In genomic region chr11:74948898-74949747, GRCh38 we compare ENCODE assay signal across 8 cellular contexts. TPM values are rescaled to one million over a fixed set of nuclear protein-coding genes. Genes with fewer than 3 reads are reported as not detected.
DNase-seq lines count a peak whose midpoint lies in the region; ATAC-seq and TF ChIP-seq lines count a peak whose summit lies in the region.

TSS of gene SPCS2 (plus strand) at chr11:74949266. CDS start at chr11:74949286, 20 bp downstream.
TSS of gene XRRA1 (minus strand) at chr11:74949091. CDS start at chr11:74940878, 8,213 bp downstream.

- DNase-seq in GM04504 (ENCODE audit: low read depth): peak; percentile 94
- DNase-seq in NCI-H1048 (lab: John Stamatoyannopoulos, UW): peak; percentile 90
- peak; percentile 93 for DNase-seq in SK-N-SH
- peak; percentile 95 to 98 for DNase-seq in activated naive CD4-positive, alpha-beta T cell treated with anti-CD3 and anti-CD28 coated beads, Interleukin-2, amount 50 U/mL, for 72 hours (ENCODE audit: low spot score in 2 of 2)
- peak; percentile 85 for DNase-seq in glomerular endothelial cell (ENCODE audit: extremely low read depth, low read depth, low spot score)
- DNase-seq in occipital lobe (lab: John Stamatoyannopoulos, UW): peak; percentile 99

- TF ChIP-seq EP300 in SK-N-SH (IDR thresholded peaks at IDR 0.05; ENCODE audit: borderline replicate concordance in 1 of 2, low read depth in 1 of 2, low read length in 1 of 2): peak in 1 of 2 experiments; percentile 24; a peak in 1 of 4 replicates

- H3K79me2 ChIP-seq in SK-N-SH (ENCODE audit: insufficient read depth): peaks cover 94% of the 10 kb centered on the region

- no peak for TF ChIP-seq RAD21 in SK-N-SH (IDR thresholded peaks at IDR 0.05; ENCODE audit: low read length)

- H3K9me2 ChIP-seq in SK-N-SH: no peaks in the 10 kb centered on the region

- peaks cover 27 to 28% of the 10 kb centered on the region in 2 donors for H3K36me3 Mint-ChIP-seq in activated naive CD4-positive, alpha-beta T cell treated with anti-CD3 and anti-CD28 coated beads, Interleukin-2, amount 50 U/mL, for 72 hours

- H3K27me3 ChIP-seq in SK-N-SH (ENCODE audit: insufficient read depth): no peaks in the 10 kb centered on the region

- TF ChIP-seq CTCF in SK-N-SH (IDR thresholded peaks at IDR 0.05): no peak

- H3K4me1 ChIP-seq in SK-N-SH (ENCODE audit: control insufficient read depth in 1 of 2, insufficient read depth in 2 of 2, low read depth in 1 of 2, low read length in 1 of 2): peaks cover 3 to 15% of the 10 kb centered on the region in 2 experiments; a peak in 3 of 4 replicates

- POLR2A ChIA-PET in SK-N-SH (lab: Yijun Ruan, JAX): interaction anchor here (0.6 to 2.1 kb wide), 5 partner anchors 11 to 1426 kb away, joined by 3 to 9 read pairs (median 5); partner anchors contain the start of gene NEU3

- under 1% methylated on average over 32 of the region's 66 CpGs for WGBS in SK-N-SH (ENCODE audit: low lambda C conversion rate)

- H3K9me3 Mint-ChIP-seq in activated naive CD4-positive, alpha-beta T cell treated with anti-CD3 and anti-CD28 coated beads, Interleukin-2, amount 50 U/mL, for 72 hours: no peaks in the 10 kb centered on the region

- peaks cover 13 to 33% of the 10 kb centered on the region in 2 experiments for H3K36me3 ChIP-seq in SK-N-SH (replicated peaks in 1 of 2; ENCODE audit: control insufficient read depth in 1 of 2, insufficient read depth in 2 of 2, low read length in 1 of 2)

- no peaks in the 10 kb centered on the region for H3K9me3 ChIP-seq in SK-N-SH

- peak within 1 kb of the TSS; percentile 96 to 97 for H3K27ac Mint-ChIP-seq in activated naive CD4-positive, alpha-beta T cell treated with anti-CD3 and anti-CD28 coated beads, Interleukin-2, amount 50 U/mL, for 72 hours

- H3K4me3 ChIP-seq in SK-N-SH (ENCODE audit: low read depth in 2 of 2, low read length in 1 of 2): peak within 1 kb of the TSS; percentile 85 to 88

- CTCF ChIA-PET in SK-N-SH (lab: Yijun Ruan, JAX): interaction anchor here (0.6 to 1.8 kb wide), 4 partner anchors 20 to 300 kb away, joined by 4 to 5 read pairs (median 4); no protein-coding TSS in a partner anchor

- peak within 1 kb of the TSS; percentile 87 for H3K4me2 ChIP-seq in SK-N-SH

- H4K20me1 ChIP-seq in SK-N-SH (ENCODE audit: insufficient read depth): peaks cover 14% of the 10 kb centered on the region

- peak within 1 kb of the TSS; percentile 72 to 80 for H3K27ac ChIP-seq in SK-N-SH (ENCODE audit: low read depth in 2 of 2, low read length in 1 of 2)
- peak within 1 kb of the TSS; percentile 21 for H3K27ac ChIP-seq in temporal lobe (ENCODE audit: low read depth, low read length)

- peak within 1 kb of the TSS; percentile 91 for H3K9ac ChIP-seq in SK-N-SH

- peaks cover 11% of the 10 kb centered on the region for H3F3A ChIP-seq in SK-N-SH (replicated peaks; ENCODE audit: insufficient read depth)

- ATAC-seq in HG02571 (IDR thresholded peaks at IDR 0.05; ENCODE audit: unreplicated experiment): peak; percentile 90
- peak; percentile 99 to 100 for ATAC-seq in activated naive CD4-positive, alpha-beta T cell treated with anti-CD3 and anti-CD28 coated beads, Interleukin-2, amount 50 U/mL, for 72 hours

- H2AFZ ChIP-seq in SK-N-SH (ENCODE audit: low read depth): peak within 1 kb of the TSS; percentile 94

TF ChIP-seq in SK-N-SH, 30 proteins besides CTCF, POLR2A, EP300 and RAD21 (continues in another document):
- TF ChIP-seq FOXJ3 (CRISPR knock-in tag; IDR thresholded peaks at IDR 0.05) (no peak), PBX3 (IDR thresholded peaks at IDR 0.05) (no peak), MXI1 (IDR thresholded peaks at IDR 0.05; ENCODE audit: low read depth, low read length) (peak; percentile 89), RFX5 (IDR thresholded peaks at IDR 0.05; ENCODE audit: low read length) (peak; percentile 23; the same call in 1 of the 2 replicates), ELF1 (IDR thresholded peaks at IDR 0.05) (0 out of 2 replicates have a peak, but pooled peaks have one; percentile 4), SMC3 (IDR thresholded peaks at IDR 0.05; ENCODE audit: low read depth, low read length) (no peak), ZBTB33 (IDR thresholded peaks at IDR 0.05; ENCODE audit: borderline replicate concordance, low read depth) (no peak; the same call in 1 of the 2 replicates), USF1 (IDR thresholded peaks at IDR 0.05; ENCODE audit: borderline replicate concordance, low read depth) (peak; percentile 94), TAF1 (IDR thresholded peaks at IDR 0.05; ENCODE audit: borderline replicate concordance, low read depth, low read length) (peak; percentile 90), RCOR1 (IDR thresholded peaks at IDR 0.05; ENCODE audit: low read length) (no peak), TEAD4 (IDR thresholded peaks at IDR 0.05; ENCODE audit: borderline replicate concordance, insufficient read depth) (no peak), NFIC (IDR thresholded peaks at IDR 0.05; ENCODE audit: borderline replicate concordance) (no peak), USF2 (IDR thresholded peaks at IDR 0.05; ENCODE audit: borderline replicate concordance, low read depth, low read length) (peak; percentile 78), JUND (IDR thresholded peaks at IDR 0.05) (no peak), MAX (IDR thresholded peaks at IDR 0.05; ENCODE audit: low read depth) (peak; percentile 87), GATA2 (CRISPR knock-in tag; IDR thresholded peaks at IDR 0.05) (peak; percentile 26; the same call in 1 of the 2 replicates), POLR2AphosphoS5 (IDR thresholded peaks at IDR 0.05; ENCODE audit: low read depth, low read length) (peak; percentile 85), YY1 (IDR thresholded peaks at IDR 0.05; ENCODE audit: low read depth) (peak; percentile 96), EZH2phosphoT487 (IDR thresholded peaks at IDR 0.05; ENCODE audit: borderline replicate concordance, low read depth) (no peak), FOXM1 (IDR thresholded peaks at IDR 0.05; ENCODE audit: low read depth) (no peak)

RNA-seq across cellular contexts. Expression of gene SPCS2, which starts in this region (rescaled TPM):
- 47.3 and 49.1 TPM in 2 replicates for polyA plus RNA-seq in SK-N-SH (2012; rRNA removed)
- polyA plus RNA-seq in SK-N-SH (2012; cell fraction: cytosol; rRNA removed): 61.4 and 77.4 TPM in 2 replicates
- 19.4 and 38.4 TPM in 2 replicates for polyA plus RNA-seq in SK-N-SH (2012; cell fraction: nucleus; rRNA removed)
- 100 to 1,000 TPM in 1 of 2 donors, 10 to 100 TPM in 1; 79.1 to 131 TPM for total RNA-seq in activated naive CD4-positive, alpha-beta T cell treated with anti-CD3 and anti-CD28 coated beads, Interleukin-2, amount 50 U/mL, for 72 hours
- total RNA-seq in glomerular endothelial cell (50.9 and 53.2 TPM in 2 replicates), occipital lobe (20.1 TPM), temporal lobe (22.9 TPM)

RNA-seq across cellular contexts. Expression of gene XRRA1, which starts in this region (rescaled TPM):
- 12.9 and 13.0 TPM in 2 replicates for polyA plus RNA-seq in SK-N-SH (2012; rRNA removed)
- polyA plus RNA-seq in SK-N-SH (2012; cell fraction: cytosol; rRNA removed): 8.0 and 10.2 TPM in 2 replicates
- polyA plus RNA-seq in SK-N-SH (2012; cell fraction: nucleus; rRNA removed): 24.0 and 29.6 TPM in 2 replicates
- total RNA-seq in activated naive CD4-positive, alpha-beta T cell treated with anti-CD3 and anti-CD28 coated beads, Interleukin-2, amount 50 U/mL, for 72 hours: 10 to 100 TPM; 13.9 to 14.5 TPM
- total RNA-seq in glomerular endothelial cell (8.3 and 17.0 TPM in 2 replicates), occipital lobe (10.1 TPM), temporal lobe (6.1 TPM)

Comparison
In these comparisons a context has a peak if more than half of its experiments do, and no peak if none do; other contexts are left out.
1. Peak in every context shown above with its lines: DNase-seq, ATAC-seq, H3K4me3 ChIP-seq and H3K27ac ChIP-seq.